In genomic region chr15:70097337-70098169, GRCh38 we compare ENCODE assay signal across 1 cellular context.
TF ChIP-seq lines count a peak whose summit lies in the region.

TSS of gene TLE3 (minus strand) at chr15:70097917. CDS start at chr15:70096798, 1,119 bp downstream.

TF ChIP-seq in K562, 482 proteins besides CTCF, POLR2A, EP300 and RAD21 (continued from another document and continues in another):
- TF ChIP-seq ID3 (CRISPR knock-in tag; IDR thresholded peaks at IDR 0.05), result no peak
- TF ChIP-seq ID3 (tag; IDR thresholded peaks at IDR 0.05), result no peak; the same call in 1 of the 2 replicates
- TF ChIP-seq PREB (CRISPR knock-in tag; IDR thresholded peaks at IDR 0.05), result no peak
- TF ChIP-seq PML (IDR thresholded peaks at IDR 0.05; ENCODE audit: low read length), result peak; percentile 68; the same call in 1 of the 2 replicates
- TF ChIP-seq NONO (IDR thresholded peaks at IDR 0.05; ENCODE audit: low read depth in 2 of 2, low read length in 1 of 2), result no peak; a peak in 1 of 4 replicates
- TF ChIP-seq MGA (IDR thresholded peaks at IDR 0.05), result peak; percentile 99
- 0 out of 2 replicates have a peak, but pooled peaks have one; percentile 12 for TF ChIP-seq BHLHE40 (IDR thresholded peaks at IDR 0.05; ENCODE audit: low read length)
- 0 out of 2 replicates have a peak, but pooled peaks have one; percentile 19 for TF ChIP-seq SMC3 (conservative IDR thresholded peaks at IDR 0.05; ENCODE audit: insufficient read depth, low read depth, low read length)
- no peak; the same call in 1 of the 2 replicates for TF ChIP-seq CUX1 (CRISPR knock-in tag; IDR thresholded peaks at IDR 0.05)
- TF ChIP-seq MEF2D (tag; conservative IDR thresholded peaks at IDR 0.05; ENCODE audit: low read depth), result no peak; the same call in 1 of the 2 replicates
- no peak for TF ChIP-seq ZNF695 (CRISPR knock-in tag; IDR thresholded peaks at IDR 0.05)
- no peak for TF ChIP-seq CCAR2 (IDR thresholded peaks at IDR 0.05; ENCODE audit: low read depth, low read length)
- peak; percentile 96 for TF ChIP-seq THRB (CRISPR knock-in tag; conservative IDR thresholded peaks at IDR 0.05)
- no peak; the same call in 1 of the 2 replicates for TF ChIP-seq ZNF79 (CRISPR knock-in tag; IDR thresholded peaks at IDR 0.05; ENCODE audit: low read depth)
- TF ChIP-seq PHB2 (IDR thresholded peaks at IDR 0.05; ENCODE audit: low read depth), result no peak
- no peak for TF ChIP-seq ZNF24 (IDR thresholded peaks at IDR 0.05)
- peak; percentile 5; the same call in 1 of the 2 replicates for TF ChIP-seq NCOR1 (IDR thresholded peaks at IDR 0.05)
- peak; percentile 33 for TF ChIP-seq SMAD1 (IDR thresholded peaks at IDR 0.05; ENCODE audit: low read depth, low read length, partially characterized antibody)
- peak; percentile 46 to 56 for TF ChIP-seq MAZ (CRISPR knock-in tag; conservative IDR thresholded peaks at IDR 0.05 in 1 of 2, IDR thresholded peaks at IDR 0.05 in 1 of 2)
- TF ChIP-seq U2AF2 (optimal IDR thresholded peaks at IDR 0.05; ENCODE audit: low read depth, low read length), result no peak
- no peak for TF ChIP-seq ZNF12 (CRISPR knock-in tag; IDR thresholded peaks at IDR 0.05)
- TF ChIP-seq ZNF707 (CRISPR knock-in tag; conservative IDR thresholded peaks at IDR 0.05), result no peak
- 0 out of 2 replicates have a peak, but pooled peaks have one; percentile 7 for TF ChIP-seq ARID3B (CRISPR knock-in tag; IDR thresholded peaks at IDR 0.05; ENCODE audit: borderline replicate concordance)
- TF ChIP-seq HCFC1 (IDR thresholded peaks at IDR 0.05; ENCODE audit: low read depth, low read length), result peak; percentile 40
- TF ChIP-seq E2F1 (CRISPR knock-in tag; IDR thresholded peaks at IDR 0.05), result peak; percentile 73; the same call in 1 of the 2 replicates
- TF ChIP-seq ZNF431 (CRISPR knock-in tag; IDR thresholded peaks at IDR 0.05), result 0 out of 2 replicates have a peak, but pooled peaks have one; percentile 18
- TF ChIP-seq MLLT1 (IDR thresholded peaks at IDR 0.05), result peak; percentile 72 to 93; a peak in 3 of 4 replicates
- TF ChIP-seq ZFP30 (CRISPR knock-in tag; IDR thresholded peaks at IDR 0.05; ENCODE audit: borderline replicate concordance), result no peak
- no peak for TF ChIP-seq CHCHD3 (CRISPR knock-in tag; IDR thresholded peaks at IDR 0.05)
- TF ChIP-seq ATF7 (IDR thresholded peaks at IDR 0.05), result peak; percentile 58
